20 cellular contexts compared by ENCODE assay signal in genomic region chr6:5107332-5107731, GRCh38. TPM values are rescaled to one million over a fixed set of nuclear protein-coding genes. Genes with fewer than 3 reads are reported as not detected.
DNase-seq lines count a peak whose midpoint lies in the region; ATAC-seq and TF ChIP-seq lines count a peak whose summit lies in the region.
"Had no signal": no experiment of that assay in that cellular context is flagged by ENCODE, and none has a peak within 500 bp of the region (broad histone marks: within the 10 kb centered on the region; RNA-seq: fewer than 3 reads in every experiment).

No MANE protein-coding gene starts in this region.

- H3K9me3 ChIP-seq in skeletal muscle tissue (ENCODE audit: control insufficient read depth in 3 of 3, low read length in 3 of 3): no peaks in the 10 kb centered on the region
- H3K9me3 ChIP-seq: HAP-1, SJCRH30 had no signal

- intact Hi-C loops in left cardiac atrium (cut with DNase I): no loop called here

- no peak for TF ChIP-seq POLR2A in erythroblast (IDR thresholded peaks at IDR 0.05; ENCODE audit: low read length)

- DNase-seq in glomerular visceral epithelial cell (ENCODE audit: extremely low spot score) (peak; percentile 21), left cardiac atrium (peak; percentile 41), mesenteric fat pad (ENCODE audit: low spot score) (peak; percentile 49), erythroblast (lab: John Stamatoyannopoulos, UW) (no peak)
- DNase-seq in stimulated activated CD4-positive, alpha-beta T cell treated with anti-CD3 and anti-CD28 coated beads, Interleukin-15, amount 100 ng/mL, for 24 hours: no peak
- DNase-seq: ACHN, C1 segment of cervical spinal cord, DMS79, NCI-H1048, NCI-H1436, NCI-H2029, NCI-H2171, NCI-H526, PC-9, SJCRH30 had no signal

- peak overlapping the region; percentile 70 for H3K27ac ChIP-seq in skeletal muscle tissue (ENCODE audit: low read depth, low read length)
- H3K27ac ChIP-seq: KMS-11, PC-9, RWPE1, SJCRH30 had no signal

- H3K36me3 ChIP-seq in skeletal muscle tissue (ENCODE audit: control insufficient read depth in 3 of 3, insufficient read depth in 3 of 3, low read length in 3 of 3): peaks cover 0 to 5% (median 0%) of the 10 kb centered on the region in 3 donors
- H3K36me3 ChIP-seq: HAP-1 had no signal

- H3K4me3 ChIP-seq in skeletal muscle tissue (ENCODE audit: low read length in 3 of 3): peak overlapping the region in 1 of 3 donors; percentile 14
- H3K4me3 ChIP-seq: HAP-1, PC-9, SJCRH30 had no signal

- no peaks in the 10 kb centered on the region for H3K27me3 ChIP-seq in skeletal muscle tissue (ENCODE audit: control insufficient read depth in 3 of 3, insufficient read depth in 3 of 3, low read length in 3 of 3)
- H3K27me3 ChIP-seq: SJCRH30 had no signal

- H3K9ac ChIP-seq in skeletal muscle tissue (ENCODE audit: low read depth in 1 of 3, low read length in 3 of 3): peak overlapping the region in 1 of 3 donors; percentile 41
- H3K9ac ChIP-seq: KMS-11 had no signal

- H3K4me1 ChIP-seq in skeletal muscle tissue (ENCODE audit: control insufficient read depth in 3 of 3, insufficient read depth in 3 of 3, low read length in 3 of 3): peaks cover 8 to 17% (median 13%) of the 10 kb centered on the region in 3 donors
- H3K4me1 ChIP-seq: HAP-1 had no signal

- peak; percentile 50 to 65 for ATAC-seq in left cardiac atrium
- no peak for ATAC-seq in GM18861 (IDR thresholded peaks at IDR 0.05; ENCODE audit: unreplicated experiment)

RNA-seq across cellular contexts. Expression of gene PPP1R3G, which starts 22.2 kb away (rescaled TPM):
- total RNA-seq in left cardiac atrium: 10 to 100 TPM in 1 of 2 donors, 1 to 10 TPM in 1; 7.4 to 10.7 TPM
- 1.3 TPM for total RNA-seq in mesenteric fat pad
- total RNA-seq in skeletal muscle tissue: 2.1 TPM

Comparison
In these comparisons a context has a peak if more than half of its experiments do, and no peak if none do; other contexts are left out.
1. DNase-seq: peak in glomerular visceral epithelial cell (single experiment), left cardiac atrium (single experiment) and mesenteric fat pad (single experiment); none in stimulated activated CD4-positive, alpha-beta T cell treated with anti-CD3 and anti-CD28 coated beads, Interleukin-15, amount 100 ng/mL, for 24 hours (single experiment) and erythroblast (0 of 2).